Comparison of ENCODE assay signal across 8 cellular contexts in genomic region chr13:77325371-77325941, GRCh38. TPM values are rescaled to one million over a fixed set of nuclear protein-coding genes. Genes with fewer than 3 reads are reported as not detected.
DNase-seq lines count a peak whose midpoint lies in the region; ATAC-seq and TF ChIP-seq lines count a peak whose summit lies in the region.

No MANE protein-coding gene starts in this region.

- intact Hi-C loops in MCF 10A (cut with micrococcal nuclease): no loop called here
- intact Hi-C loops in lower lobe of right lung (cut with DNase I): no loop called here

- ATAC-seq in lower lobe of right lung (no peak), GM21786 (IDR thresholded peaks at IDR 0.05; ENCODE audit: unreplicated experiment) (no peak)

- H3K27ac ChIP-seq in MM.1S (ENCODE audit: low read length) (peak overlapping the region; percentile 76), lower lobe of right lung (peak overlapping the region; percentile 90)

- no peaks in the 10 kb centered on the region for H3K27me3 ChIP-seq in MM.1S (replicated peaks; ENCODE audit: insufficient read depth, low read length)
- no peaks in the 10 kb centered on the region for H3K27me3 ChIP-seq in lower lobe of right lung (ENCODE audit: low read depth)

- no peaks in the 10 kb centered on the region for H3K9me3 Mint-ChIP-seq in MCF 10A (ENCODE audit: unreplicated experiment)
- no peaks in the 10 kb centered on the region for H3K9me3 Mint-ChIP-seq in type B pancreatic cell

- POLR2A ChIA-PET in MCF 10A (lab: Yijun Ruan, JAX): interaction anchor here (0.6 to 3.9 kb wide), 21 partner anchors 9 to 1151 kb away, joined by 3 to 21 read pairs (median 5); partner anchors contain the start of gene CLN5

- H4K20me1 ChIP-seq in MM.1S (ENCODE audit: insufficient read depth, low read length): peaks cover 22% of the 10 kb centered on the region

- CTCF ChIA-PET in MCF 10A (lab: Yijun Ruan, JAX): interaction anchor here (0.8 to 1.5 kb wide), 6 partner anchors 8 to 50 kb away, joined by 3 to 5 read pairs (median 4); no protein-coding TSS in a partner anchor

- DNase-seq in MM.1S (peak; percentile 70), MCF 10A (ENCODE audit: unreplicated experiment) (peak; percentile 45), lower lobe of right lung (no peak), type B pancreatic cell (ENCODE audit: extremely low spot score, unreplicated experiment) (no peak), dedifferentiated amniotic fluid mesenchymal stem cell (ENCODE audit: extremely low spot score) (no peak), KG1 (lab: John Stamatoyannopoulos, UW) (no peak)

- H3K36me3 ChIP-seq in MM.1S (replicated peaks; ENCODE audit: insufficient read depth, low read length) (no peaks in the 10 kb centered on the region), lower lobe of right lung (no peaks in the 10 kb centered on the region)

- peak overlapping the region; percentile 85 for H3K9ac ChIP-seq in MM.1S (ENCODE audit: low read length)

- no peaks in the 10 kb centered on the region for H3K9me2 ChIP-seq in MM.1S (replicated peaks; ENCODE audit: insufficient read depth, low read length)

- TF ChIP-seq CTCF in MM.1S (IDR thresholded peaks at IDR 0.05; ENCODE audit: low read length) (no peak), MCF 10A (IDR thresholded peaks at IDR 0.05; ENCODE audit: unreplicated experiment) (no peak), lower lobe of right lung (IDR thresholded peaks at IDR 0.05) (no peak), type B pancreatic cell (conservative IDR thresholded peaks at IDR 0.05) (no peak)

- H3K4me1 ChIP-seq in MM.1S (ENCODE audit: low read length): peaks cover 44% of the 10 kb centered on the region
- peaks cover 50% of the 10 kb centered on the region for H3K4me1 ChIP-seq in lower lobe of right lung

- H3K79me2 ChIP-seq in MM.1S (ENCODE audit: low read length): peaks cover 65% of the 10 kb centered on the region

- peaks cover 29% of the 10 kb centered on the region for H3K4me1 Mint-ChIP-seq in MCF 10A (ENCODE audit: insufficient read depth, unreplicated experiment)
- peaks cover 31% of the 10 kb centered on the region for H3K4me1 Mint-ChIP-seq in type B pancreatic cell (ENCODE audit: unreplicated experiment)

- H3K36me3 Mint-ChIP-seq in MCF 10A (ENCODE audit: insufficient read depth, unreplicated experiment): no peaks in the 10 kb centered on the region
- H3K36me3 Mint-ChIP-seq in type B pancreatic cell: no peaks in the 10 kb centered on the region

- peak overlapping the region; percentile 65; the same call in 1 of the 2 replicates for H2AFZ ChIP-seq in MM.1S (ENCODE audit: low read length)

- peak overlapping the region; percentile 96 for H3K4me3 Mint-ChIP-seq in MCF 10A (ENCODE audit: unreplicated experiment)
- H3K4me3 Mint-ChIP-seq in type B pancreatic cell: peak overlapping the region; percentile 96

- peak overlapping the region; percentile 63 for H3K4me2 ChIP-seq in MM.1S (ENCODE audit: low read depth, low read length)

- TSS peak; percentile 48 for BruUV-seq in MCF 10A (replicated peaks; lab: Mats Ljungman, UMichigan)

- H3K9me3 ChIP-seq in MM.1S (replicated peaks; ENCODE audit: insufficient read depth, low read length) (no peaks in the 10 kb centered on the region), lower lobe of right lung (no peaks in the 10 kb centered on the region)

- H3F3A ChIP-seq in MM.1S (ENCODE audit: insufficient read depth, low read length): peaks cover 43% of the 10 kb centered on the region

- H3K4me3 ChIP-seq in GM08714 (ENCODE audit: low read length) (peak overlapping the region; percentile 99), MM.1S (ENCODE audit: low read length) (peak overlapping the region; percentile 91), lower lobe of right lung (peak overlapping the region; percentile 88)

- H3K27ac Mint-ChIP-seq in MCF 10A (ENCODE audit: low read depth, unreplicated experiment): peak overlapping the region; percentile 82
- peak overlapping the region; percentile 76 for H3K27ac Mint-ChIP-seq in type B pancreatic cell

- H3K27me3 Mint-ChIP-seq in MCF 10A (ENCODE audit: insufficient read depth, unreplicated experiment) (no peaks in the 10 kb centered on the region), type B pancreatic cell (peaks cover 3% of the 10 kb centered on the region)

RNA-seq across cellular contexts. Expression of gene MYCBP2, which starts 1.4 kb away (rescaled TPM):
- 43.4 and 51.8 TPM in 2 replicates for total RNA-seq in MCF 10A (2022)
- 91.6 TPM for total RNA-seq in lower lobe of right lung
- 71.7 and 95.7 TPM in 2 replicates for total RNA-seq in type B pancreatic cell (ENCODE audit: low replicate concordance)

Comparison
In these comparisons a context has a peak if more than half of its experiments do, and no peak if none do; other contexts are left out.
1. DNase-seq: peak in MM.1S (single experiment) and MCF 10A (single experiment); none in lower lobe of right lung (single experiment), type B pancreatic cell (single experiment), dedifferentiated amniotic fluid mesenchymal stem cell (single experiment) and KG1 (single experiment).
2. Peak in every context shown above with its lines, with median percentiles within 50 percentile points of each other: H3K4me3 ChIP-seq.